10 cellular contexts compared by ENCODE assay signal in genomic region chr11:12149672-12150225, GRCh38. TPM values are rescaled to one million over a fixed set of nuclear protein-coding genes. Genes with fewer than 3 reads are reported as not detected.
DNase-seq lines count a peak whose midpoint lies in the region; ATAC-seq lines count a peak whose summit lies in the region.
"Had no signal": no experiment of that assay in that cellular context is flagged by ENCODE, and none has a peak within 500 bp of the region (broad histone marks: within the 10 kb centered on the region; RNA-seq: fewer than 3 reads in every experiment).

No MANE protein-coding gene starts in this region.

- H3K36me3 ChIP-seq in H7 (replicated peaks; ENCODE audit: control insufficient read depth, insufficient read depth, low read length) = no peaks in the 10 kb centered on the region
- H3K36me3 ChIP-seq: prostate gland had no signal

- DNase-seq in activated CD8-positive, alpha-beta memory T cell treated with anti-CD3 and anti-CD28 coated beads, Interleukin-2, amount 10 ng/mL, durations not matched to agents 7 days and 5 days = peak; percentile 78
- no peak for DNase-seq in activated CD8-positive, alpha-beta memory T cell treated with anti-CD3 and anti-CD28 coated beads for 24 hours
- DNase-seq in Jurkat, Clone E6-1 (ENCODE audit: low read depth, low spot score) = peak; percentile 62
- DNase-seq in activated naive CD8-positive, alpha-beta T cell treated with anti-CD3 and anti-CD28 coated beads, Interleukin-2, amount 50 U/mL, for 24 hours = peak; percentile 64
- peak; percentile 14 to 74 for DNase-seq in stimulated activated effector memory CD8-positive, alpha-beta T cell treated with anti-CD3 and anti-CD28 coated beads, Interleukin-12 subunit alpha, Interleukin-12 subunit beta, amount 100 ng/mL, for 72 hours (ENCODE audit: low spot score in 2 of 2)
- DNase-seq in NCI-H748 treated with DMSO at 0.1 percent for 48 hours (lab: John Stamatoyannopoulos, UW) (no peak), H7 (no peak)
- DNase-seq: MM.1S had no signal

- no peak overlapping the region for H3K4me3 ChIP-seq in Jurkat, Clone E6-1 (ENCODE audit: low read length)
- no peak overlapping the region for H3K4me3 ChIP-seq in H7 (ENCODE audit: insufficient read depth, low read depth, low read length)
- H3K4me3 ChIP-seq: prostate gland had no signal

- peaks cover 75% of the 10 kb centered on the region for H3K4me1 Mint-ChIP-seq in activated CD8-positive, alpha-beta memory T cell treated with anti-CD3 and anti-CD28 coated beads, Interleukin-2, amount 10 ng/mL, durations not matched to agents 7 days and 5 days
- H3K4me1 Mint-ChIP-seq in activated naive CD8-positive, alpha-beta T cell treated with anti-CD3 and anti-CD28 coated beads, Interleukin-2, amount 50 U/mL, for 24 hours = peaks cover 70% of the 10 kb centered on the region
- peaks cover 61% of the 10 kb centered on the region for H3K4me1 Mint-ChIP-seq in stimulated activated effector memory CD8-positive, alpha-beta T cell treated with anti-CD3 and anti-CD28 coated beads, Interleukin-12 subunit alpha, Interleukin-12 subunit beta, amount 100 ng/mL, for 72 hours

- H3K9me3 Mint-ChIP-seq in activated CD8-positive, alpha-beta memory T cell treated with anti-CD3 and anti-CD28 coated beads, Interleukin-2, amount 10 ng/mL, durations not matched to agents 7 days and 5 days (ENCODE audit: low read depth) = no peaks in the 10 kb centered on the region
- H3K9me3 Mint-ChIP-seq in activated naive CD8-positive, alpha-beta T cell treated with anti-CD3 and anti-CD28 coated beads, Interleukin-2, amount 50 U/mL, for 24 hours = no peaks in the 10 kb centered on the region
- no peaks in the 10 kb centered on the region for H3K9me3 Mint-ChIP-seq in stimulated activated effector memory CD8-positive, alpha-beta T cell treated with anti-CD3 and anti-CD28 coated beads, Interleukin-12 subunit alpha, Interleukin-12 subunit beta, amount 100 ng/mL, for 72 hours

- H3K4me3 Mint-ChIP-seq in activated CD8-positive, alpha-beta memory T cell treated with anti-CD3 and anti-CD28 coated beads, Interleukin-2, amount 10 ng/mL, durations not matched to agents 7 days and 5 days = peak overlapping the region; percentile 19
- H3K4me3 Mint-ChIP-seq in activated naive CD8-positive, alpha-beta T cell treated with anti-CD3 and anti-CD28 coated beads, Interleukin-2, amount 50 U/mL, for 24 hours = peak overlapping the region; percentile 59
- H3K4me3 Mint-ChIP-seq in stimulated activated effector memory CD8-positive, alpha-beta T cell treated with anti-CD3 and anti-CD28 coated beads, Interleukin-12 subunit alpha, Interleukin-12 subunit beta, amount 100 ng/mL, for 72 hours = peak overlapping the region; percentile 34

- H3K27ac Mint-ChIP-seq in activated CD8-positive, alpha-beta memory T cell treated with anti-CD3 and anti-CD28 coated beads, Interleukin-2, amount 10 ng/mL, durations not matched to agents 7 days and 5 days = peak overlapping the region; percentile 92
- peak overlapping the region; percentile 95 for H3K27ac Mint-ChIP-seq in activated naive CD8-positive, alpha-beta T cell treated with anti-CD3 and anti-CD28 coated beads, Interleukin-2, amount 50 U/mL, for 24 hours
- peak overlapping the region; percentile 76 for H3K27ac Mint-ChIP-seq in stimulated activated effector memory CD8-positive, alpha-beta T cell treated with anti-CD3 and anti-CD28 coated beads, Interleukin-12 subunit alpha, Interleukin-12 subunit beta, amount 100 ng/mL, for 72 hours

- H3K36me3 Mint-ChIP-seq in activated CD8-positive, alpha-beta memory T cell treated with anti-CD3 and anti-CD28 coated beads, Interleukin-2, amount 10 ng/mL, durations not matched to agents 7 days and 5 days = peaks cover 31% of the 10 kb centered on the region
- H3K36me3 Mint-ChIP-seq in activated naive CD8-positive, alpha-beta T cell treated with anti-CD3 and anti-CD28 coated beads, Interleukin-2, amount 50 U/mL, for 24 hours (ENCODE audit: low read depth) = peaks cover 21% of the 10 kb centered on the region
- peaks cover 11% of the 10 kb centered on the region for H3K36me3 Mint-ChIP-seq in stimulated activated effector memory CD8-positive, alpha-beta T cell treated with anti-CD3 and anti-CD28 coated beads, Interleukin-12 subunit alpha, Interleukin-12 subunit beta, amount 100 ng/mL, for 72 hours

- no peaks in the 10 kb centered on the region for H3K27me3 Mint-ChIP-seq in activated CD8-positive, alpha-beta memory T cell treated with anti-CD3 and anti-CD28 coated beads, Interleukin-2, amount 10 ng/mL, durations not matched to agents 7 days and 5 days
- no peaks in the 10 kb centered on the region for H3K27me3 Mint-ChIP-seq in activated naive CD8-positive, alpha-beta T cell treated with anti-CD3 and anti-CD28 coated beads, Interleukin-2, amount 50 U/mL, for 24 hours

- H3K27me3 ChIP-seq in H7 (ENCODE audit: control insufficient read depth, insufficient read depth, low read length) = no peaks in the 10 kb centered on the region

- ATAC-seq in activated CD8-positive, alpha-beta memory T cell treated with anti-CD3 and anti-CD28 coated beads, Interleukin-2, amount 10 ng/mL, durations not matched to agents 7 days and 5 days = peak; percentile 50
- peak; percentile 63 for ATAC-seq in activated naive CD8-positive, alpha-beta T cell treated with anti-CD3 and anti-CD28 coated beads, Interleukin-2, amount 50 U/mL, for 24 hours
- peak; percentile 78 for ATAC-seq in stimulated activated effector memory CD8-positive, alpha-beta T cell treated with anti-CD3 and anti-CD28 coated beads, Interleukin-12 subunit alpha, Interleukin-12 subunit beta, amount 100 ng/mL, for 72 hours
- ATAC-seq in GM19324 (IDR thresholded peaks at IDR 0.05; ENCODE audit: low FRiP score, unreplicated experiment) = no peak

- CTCF ChIA-PET in activated CD8-positive, alpha-beta memory T cell treated with anti-CD3 and anti-CD28 coated beads, Interleukin-2, amount 10 ng/mL, durations not matched to agents 7 days and 5 days (lab: Charles Lee) = interaction anchor here (2.1 to 3.4 kb wide), 2 partner anchors 62 to 132 kb away, joined by 7 to 17 read pairs; no protein-coding TSS in a partner anchor

RNA-seq across cellular contexts. Expression of gene MICAL2, which starts 39.4 kb away (rescaled TPM):
- 100 to 1,000 TPM; 120 to 168 TPM for total RNA-seq in activated CD8-positive, alpha-beta memory T cell treated with anti-CD3 and anti-CD28 coated beads, Interleukin-2, amount 10 ng/mL, durations not matched to agents 7 days and 5 days
- 34.4 TPM for polyA plus RNA-seq in Jurkat, Clone E6-1 (2012; ENCODE audit: insufficient read depth, insufficient read length)
- 0.83 and 1.1 TPM in 2 replicates for total RNA-seq in H7 (2014; rRNA removed; shearing (Covaris generic))

Comparison
In these comparisons a context has a peak if more than half of its experiments do, and no peak if none do; other contexts are left out.
1. DNase-seq: peak in activated CD8-positive, alpha-beta memory T cell treated with anti-CD3 and anti-CD28 coated beads, Interleukin-2, amount 10 ng/mL, durations not matched to agents 7 days and 5 days (single experiment), Jurkat, Clone E6-1 (single experiment), activated naive CD8-positive, alpha-beta T cell treated with anti-CD3 and anti-CD28 coated beads, Interleukin-2, amount 50 U/mL, for 24 hours (single experiment) and stimulated activated effector memory CD8-positive, alpha-beta T cell treated with anti-CD3 and anti-CD28 coated beads, Interleukin-12 subunit alpha, Interleukin-12 subunit beta, amount 100 ng/mL, for 72 hours (2 of 2); none in activated CD8-positive, alpha-beta memory T cell treated with anti-CD3 and anti-CD28 coated beads for 24 hours (single experiment), NCI-H748 treated with DMSO at 0.1 percent for 48 hours (single experiment) and H7 (single experiment).
2. RNA of gene MICAL2, which starts 39.4 kb away (total RNA-seq): 120 to 168 TPM in activated CD8-positive, alpha-beta memory T cell treated with anti-CD3 and anti-CD28 coated beads, Interleukin-2, amount 10 ng/mL, durations not matched to agents 7 days and 5 days; 0.83 to 1.1 TPM in H7; every median in the first group is over 10 times any median in the second.
3. Peak in every context shown above with its lines, with median percentiles within 50 percentile points of each other: H3K27ac Mint-ChIP-seq and H3K4me3 Mint-ChIP-seq.